In genomic region chr16:10949424-10949970, GRCh38 we compare ENCODE assay signal across 1 cellular context.
TF ChIP-seq lines count a peak whose summit lies in the region.

No MANE protein-coding gene starts in this region.

TF ChIP-seq in GM23338, 12 proteins besides CTCF, POLR2A, EP300 and RAD21 (continued from another document):
- TF ChIP-seq, protein P1, sequence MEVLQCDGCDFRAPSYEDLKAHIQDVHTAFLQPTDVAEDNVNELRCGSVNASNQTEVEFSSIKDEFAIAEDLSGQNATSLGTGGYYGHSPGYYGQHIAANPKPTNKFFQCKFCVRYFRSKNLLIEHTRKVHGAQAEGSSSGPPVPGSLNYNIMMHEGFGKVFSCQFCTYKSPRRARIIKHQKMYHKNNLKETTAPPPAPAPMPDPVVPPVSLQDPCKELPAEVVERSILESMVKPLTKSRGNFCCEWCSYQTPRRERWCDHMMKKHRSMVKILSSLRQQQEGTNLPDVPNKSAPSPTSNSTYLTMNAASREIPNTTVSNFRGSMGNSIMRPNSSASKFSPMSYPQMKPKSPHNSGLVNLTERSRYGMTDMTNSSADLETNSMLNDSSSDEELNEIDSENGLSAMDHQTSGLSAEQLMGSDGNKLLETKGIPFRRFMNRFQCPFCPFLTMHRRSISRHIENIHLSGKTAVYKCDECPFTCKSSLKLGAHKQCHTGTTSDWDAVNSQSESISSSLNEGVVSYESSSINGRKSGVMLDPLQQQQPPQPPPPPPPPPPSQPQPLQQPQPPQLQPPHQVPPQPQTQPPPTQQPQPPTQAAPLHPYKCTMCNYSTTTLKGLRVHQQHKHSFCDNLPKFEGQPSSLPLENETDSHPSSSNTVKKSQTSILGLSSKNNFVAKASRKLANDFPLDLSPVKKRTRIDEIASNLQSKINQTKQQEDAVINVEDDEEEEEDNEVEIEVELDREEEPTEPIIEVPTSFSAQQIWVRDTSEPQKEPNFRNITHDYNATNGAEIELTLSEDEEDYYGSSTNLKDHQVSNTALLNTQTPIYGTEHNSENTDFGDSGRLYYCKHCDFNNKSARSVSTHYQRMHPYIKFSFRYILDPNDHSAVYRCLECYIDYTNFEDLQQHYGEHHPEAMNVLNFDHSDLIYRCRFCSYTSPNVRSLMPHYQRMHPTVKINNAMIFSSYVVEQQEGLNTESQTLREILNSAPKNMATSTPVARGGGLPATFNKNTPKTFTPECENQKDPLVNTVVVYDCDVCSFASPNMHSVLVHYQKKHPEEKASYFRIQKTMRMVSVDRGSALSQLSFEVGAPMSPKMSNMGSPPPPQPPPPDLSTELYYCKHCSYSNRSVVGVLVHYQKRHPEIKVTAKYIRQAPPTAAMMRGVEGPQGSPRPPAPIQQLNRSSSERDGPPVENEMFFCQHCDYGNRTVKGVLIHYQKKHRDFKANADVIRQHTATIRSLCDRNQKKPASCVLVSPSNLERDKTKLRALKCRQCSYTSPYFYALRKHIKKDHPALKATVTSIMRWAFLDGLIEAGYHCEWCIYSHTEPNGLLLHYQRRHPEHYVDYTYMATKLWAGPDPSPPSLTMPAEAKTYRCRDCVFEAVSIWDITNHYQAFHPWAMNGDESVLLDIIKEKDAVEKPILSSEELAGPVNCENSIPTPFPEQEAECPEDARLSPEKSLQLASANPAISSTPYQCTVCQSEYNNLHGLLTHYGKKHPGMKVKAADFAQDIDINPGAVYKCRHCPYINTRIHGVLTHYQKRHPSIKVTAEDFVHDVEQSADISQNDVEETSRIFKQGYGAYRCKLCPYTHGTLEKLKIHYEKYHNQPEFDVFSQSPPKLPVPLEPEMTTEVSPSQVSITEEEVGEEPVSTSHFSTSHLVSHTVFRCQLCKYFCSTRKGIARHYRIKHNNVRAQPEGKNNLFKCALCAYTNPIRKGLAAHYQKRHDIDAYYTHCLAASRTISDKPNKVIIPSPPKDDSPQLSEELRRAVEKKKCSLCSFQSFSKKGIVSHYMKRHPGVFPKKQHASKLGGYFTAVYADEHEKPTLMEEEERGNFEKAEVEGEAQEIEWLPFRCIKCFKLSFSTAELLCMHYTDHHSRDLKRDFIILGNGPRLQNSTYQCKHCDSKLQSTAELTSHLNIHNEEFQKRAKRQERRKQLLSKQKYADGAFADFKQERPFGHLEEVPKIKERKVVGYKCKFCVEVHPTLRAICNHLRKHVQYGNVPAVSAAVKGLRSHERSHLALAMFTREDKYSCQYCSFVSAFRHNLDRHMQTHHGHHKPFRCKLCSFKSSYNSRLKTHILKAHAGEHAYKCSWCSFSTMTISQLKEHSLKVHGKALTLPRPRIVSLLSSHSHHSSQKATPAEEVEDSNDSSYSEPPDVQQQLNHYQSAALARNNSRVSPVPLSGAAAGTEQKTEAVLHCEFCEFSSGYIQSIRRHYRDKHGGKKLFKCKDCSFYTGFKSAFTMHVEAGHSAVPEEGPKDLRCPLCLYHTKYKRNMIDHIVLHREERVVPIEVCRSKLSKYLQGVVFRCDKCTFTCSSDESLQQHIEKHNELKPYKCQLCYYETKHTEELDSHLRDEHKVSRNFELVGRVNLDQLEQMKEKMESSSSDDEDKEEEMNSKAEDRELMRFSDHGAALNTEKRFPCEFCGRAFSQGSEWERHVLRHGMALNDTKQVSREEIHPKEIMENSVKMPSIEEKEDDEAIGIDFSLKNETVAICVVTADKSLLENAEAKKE (CRISPR knock-in tag; IDR thresholded peaks at IDR 0.05) = no peak
- TF ChIP-seq, protein P2, sequence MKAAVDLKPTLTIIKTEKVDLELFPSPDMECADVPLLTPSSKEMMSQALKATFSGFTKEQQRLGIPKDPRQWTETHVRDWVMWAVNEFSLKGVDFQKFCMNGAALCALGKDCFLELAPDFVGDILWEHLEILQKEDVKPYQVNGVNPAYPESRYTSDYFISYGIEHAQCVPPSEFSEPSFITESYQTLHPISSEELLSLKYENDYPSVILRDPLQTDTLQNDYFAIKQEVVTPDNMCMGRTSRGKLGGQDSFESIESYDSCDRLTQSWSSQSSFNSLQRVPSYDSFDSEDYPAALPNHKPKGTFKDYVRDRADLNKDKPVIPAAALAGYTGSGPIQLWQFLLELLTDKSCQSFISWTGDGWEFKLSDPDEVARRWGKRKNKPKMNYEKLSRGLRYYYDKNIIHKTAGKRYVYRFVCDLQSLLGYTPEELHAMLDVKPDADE (IDR thresholded peaks at IDR 0.05) = no peak
- TF ChIP-seq STAT1 (IDR thresholded peaks at IDR 0.05; ENCODE audit: unreplicated experiment) = no peak
- no peak for TF ChIP-seq POLR2AphosphoS5 (IDR thresholded peaks at IDR 0.05; ENCODE audit: low read depth)
- TF ChIP-seq REST (IDR thresholded peaks at IDR 0.05; ENCODE audit: unreplicated experiment) = no peak
- TF ChIP-seq ZNF114 (CRISPR knock-in tag; IDR thresholded peaks at IDR 0.05) = no peak
- no peak for TF ChIP-seq JUNB (IDR thresholded peaks at IDR 0.05; ENCODE audit: unreplicated experiment)
- TF ChIP-seq ZNF331 (CRISPR knock-in tag; IDR thresholded peaks at IDR 0.05; ENCODE audit: low read depth) = no peak
- no peak for TF ChIP-seq EZH2phosphoT487 (IDR thresholded peaks at IDR 0.05; ENCODE audit: unreplicated experiment)
